Comparison of ENCODE assay signal across 8 cellular contexts in genomic region chr17:3827124-3827773, GRCh38. TPM values are rescaled to one million over a fixed set of nuclear protein-coding genes. Genes with fewer than 3 reads are reported as not detected.
DNase-seq lines count a peak whose midpoint lies in the region; ATAC-seq and TF ChIP-seq lines count a peak whose summit lies in the region.
"Had no signal": no experiment of that assay in that cellular context is flagged by ENCODE, and none has a peak within 500 bp of the region (broad histone marks: within the 10 kb centered on the region; RNA-seq: fewer than 3 reads in every experiment).

No MANE protein-coding gene starts in this region.

- no peak overlapping the region for H3K4me3 ChIP-seq in Loucy (ENCODE audit: low read length, poor library complexity, severe bottlenecking)
- H3K4me3 ChIP-seq in coronary artery, result no peak overlapping the region

- H3K36me3 ChIP-seq in Loucy (ENCODE audit: insufficient read depth, low read length), result peaks cover 68% of the 10 kb centered on the region; the same call in 1 of the 2 replicates

- no peak overlapping the region for H2AFZ ChIP-seq in Loucy (ENCODE audit: low read length)

- intact Hi-C loops in activated CD4-positive, alpha-beta T cell treated with anti-CD3 and anti-CD28 coated beads for 36 hours (cut with DNase I, micrococcal nuclease), result loop anchor here (1.0 to 5.0 kb wide), 3 partner anchors 90 to 144 kb away; no protein-coding TSS in a partner anchor

- H3K9me3 ChIP-seq in Loucy (ENCODE audit: insufficient read depth, low read depth, low read length), result no peaks in the 10 kb centered on the region

- H3K4me1 Mint-ChIP-seq in activated CD4-positive, alpha-beta T cell treated with anti-CD3 and anti-CD28 coated beads for 36 hours, result peaks cover 2% of the 10 kb centered on the region

- H3K27me3 ChIP-seq in Loucy (ENCODE audit: insufficient read depth, low read length, poor library complexity, severe bottlenecking), result no peaks in the 10 kb centered on the region

- peaks cover 6% of the 10 kb centered on the region; the same call in 1 of the 2 replicates for H3K79me2 ChIP-seq in Loucy (ENCODE audit: insufficient read depth, low read length)

- peaks cover 25% of the 10 kb centered on the region for H3K36me3 Mint-ChIP-seq in activated CD4-positive, alpha-beta T cell treated with anti-CD3 and anti-CD28 coated beads for 36 hours (ENCODE audit: low read depth)

- no peaks in the 10 kb centered on the region for H3K9me3 Mint-ChIP-seq in activated CD4-positive, alpha-beta T cell treated with anti-CD3 and anti-CD28 coated beads for 36 hours (ENCODE audit: low read depth)

- TF ChIP-seq CTCF in Loucy (conservative IDR thresholded peaks at IDR 0.05; ENCODE audit: low read length) (peak; percentile 99), coronary artery (IDR thresholded peaks at IDR 0.05) (peak; percentile 14)

- peak; percentile 73 for ATAC-seq in activated CD4-positive, alpha-beta T cell treated with anti-CD3 and anti-CD28 coated beads for 36 hours
- no peak for ATAC-seq in HG02885 (IDR thresholded peaks at IDR 0.05; ENCODE audit: poor library complexity, unreplicated experiment)

- H3K9ac ChIP-seq in Loucy (ENCODE audit: low read depth, low read length, poor library complexity, severe bottlenecking), result no peak overlapping the region

- no peaks in the 10 kb centered on the region for H3K4me1 ChIP-seq in Loucy (ENCODE audit: insufficient read depth, low read length, poor library complexity, severe bottlenecking)

- DNase-seq in GDM1 (lab: John Stamatoyannopoulos, UW), result peak; percentile 19
- peak; percentile 83 for DNase-seq in activated CD4-positive, alpha-beta T cell treated with anti-CD3 and anti-CD28 coated beads for 36 hours
- DNase-seq in coronary artery (ENCODE audit: low spot score), result no peak
- DNase-seq in middle frontal gyrus (ENCODE audit: extremely low spot score, low spot score), result peak; percentile 44
- DNase-seq in stimulated activated CD8-positive, alpha-beta memory T cell treated with anti-CD3 and anti-CD28 coated beads, Interleukin-4, amount 100 ng/mL, for 4 hours (ENCODE audit: low read depth in 2 of 2, low spot score in 1 of 2), result peak; percentile 41 to 61

- no peak overlapping the region for H3K4me2 ChIP-seq in Loucy (ENCODE audit: low read depth, low read length, poor library complexity, severe bottlenecking)

- H4K20me1 ChIP-seq in Loucy (ENCODE audit: insufficient read depth, low read length, poor library complexity, severe bottlenecking), result no peaks in the 10 kb centered on the region

- no peak overlapping the region for H3K27ac ChIP-seq in coronary artery
- H3K27ac ChIP-seq: epithelial cell of prostate had no signal

- no peaks in the 10 kb centered on the region for H3K27me3 Mint-ChIP-seq in activated CD4-positive, alpha-beta T cell treated with anti-CD3 and anti-CD28 coated beads for 36 hours

- CTCF ChIA-PET in activated CD4-positive, alpha-beta T cell treated with anti-CD3 and anti-CD28 coated beads for 36 hours (lab: Charles Lee), result interaction anchor here (0.6 to 8.1 kb wide), 24 partner anchors 9 to 1363 kb away, joined by 3 to 235 read pairs (median 4); partner anchors contain the start of gene HASPIN

- no peak overlapping the region for H3K4me3 Mint-ChIP-seq in activated CD4-positive, alpha-beta T cell treated with anti-CD3 and anti-CD28 coated beads for 36 hours

- H3K27ac Mint-ChIP-seq in activated CD4-positive, alpha-beta T cell treated with anti-CD3 and anti-CD28 coated beads for 36 hours, result no peak overlapping the region

- no peaks in the 10 kb centered on the region for H3K9me2 ChIP-seq in Loucy (replicated peaks; ENCODE audit: low read depth, low read length)

- no peaks in the 10 kb centered on the region for H3F3A ChIP-seq in Loucy (ENCODE audit: low read depth)

- POLR2A ChIA-PET in activated CD4-positive, alpha-beta T cell treated with anti-CD3 and anti-CD28 coated beads for 36 hours (lab: Charles Lee), result interaction anchor here (0.9 to 1.0 kb wide), 2 partner anchors 89 to 90 kb away, joined by 3 to 4 read pairs; no protein-coding TSS in a partner anchor

RNA-seq across cellular contexts. Expression of gene NCBP3, which starts 18.8 kb away (rescaled TPM):
- total RNA-seq in activated CD4-positive, alpha-beta T cell treated with anti-CD3 and anti-CD28 coated beads for 36 hours, result 10 to 100 TPM; 35.9 to 44.6 TPM

RNA-seq across cellular contexts. Expression of gene ITGAE, which starts 26.3 kb away (rescaled TPM):
- total RNA-seq in activated CD4-positive, alpha-beta T cell treated with anti-CD3 and anti-CD28 coated beads for 36 hours, result 10 to 100 TPM; 20.9 to 41.1 TPM
